In genomic region chr19:38975214-38975860, GRCh38 we compare ENCODE assay signal across 1 cellular context.
TF ChIP-seq lines count a peak whose summit lies in the region.

FBXO17 (minus strand) TSS chr19:38975742; CDS start chr19:38950319, 25,423 bp downstream.

TF ChIP-seq in HepG2, 621 proteins besides CTCF, POLR2A, EP300 and RAD21 (continued from another document and continues in another):
- peak; percentile 12; the same call in 1 of the 2 replicates for TF ChIP-seq ZNF281 (CRISPR knock-in tag; IDR thresholded peaks at IDR 0.05; ENCODE audit: borderline replicate concordance)
- no peak for TF ChIP-seq HDAC6 (IDR thresholded peaks at IDR 0.05; ENCODE audit: low read depth, low read length)
- no peak for TF ChIP-seq IRF2 (CRISPR knock-in tag; IDR thresholded peaks at IDR 0.05)
- no peak for TF ChIP-seq NR1H2 (CRISPR knock-in tag; IDR thresholded peaks at IDR 0.05; ENCODE audit: borderline replicate concordance, low read depth)
- TF ChIP-seq RBFOX2 (IDR thresholded peaks at IDR 0.05; ENCODE audit: low read depth, low read length), result peak; percentile 83
- TF ChIP-seq PRDM4 (CRISPR knock-in tag; IDR thresholded peaks at IDR 0.05; ENCODE audit: borderline replicate concordance), result no peak
- no peak for TF ChIP-seq ZNF317 (CRISPR knock-in tag; IDR thresholded peaks at IDR 0.05)
- no peak for TF ChIP-seq SOX5 (CRISPR knock-in tag; IDR thresholded peaks at IDR 0.05; ENCODE audit: borderline replicate concordance)
- no peak for TF ChIP-seq ELK4 (CRISPR knock-in tag; IDR thresholded peaks at IDR 0.05; ENCODE audit: borderline replicate concordance)
- TF ChIP-seq RORA (CRISPR knock-in tag; IDR thresholded peaks at IDR 0.05), result no peak
- TF ChIP-seq MAF1 (CRISPR knock-in tag; IDR thresholded peaks at IDR 0.05; ENCODE audit: borderline replicate concordance), result no peak
- no peak for TF ChIP-seq SIX4 (CRISPR knock-in tag; IDR thresholded peaks at IDR 0.05)
- no peak for TF ChIP-seq MAFG (CRISPR knock-in tag; IDR thresholded peaks at IDR 0.05)
- TF ChIP-seq ZNF614 (CRISPR knock-in tag; IDR thresholded peaks at IDR 0.05; ENCODE audit: borderline replicate concordance), result no peak
- TF ChIP-seq ZNF562 (CRISPR knock-in tag; IDR thresholded peaks at IDR 0.05; ENCODE audit: borderline replicate concordance), result no peak
- TF ChIP-seq ZNF224 (CRISPR knock-in tag; IDR thresholded peaks at IDR 0.05), result no peak
- TF ChIP-seq ZNF549 (CRISPR knock-in tag; IDR thresholded peaks at IDR 0.05), result no peak
- TF ChIP-seq SUZ12 (IDR thresholded peaks at IDR 0.05; ENCODE audit: low read depth, low read length), result no peak
- TF ChIP-seq ZFP82 (CRISPR knock-in tag; IDR thresholded peaks at IDR 0.05; ENCODE audit: borderline replicate concordance), result no peak
- TF ChIP-seq EZH2 (conservative IDR thresholded peaks at IDR 0.05; ENCODE audit: low read depth, low read length), result no peak
- TF ChIP-seq ATF6 (CRISPR knock-in tag; conservative IDR thresholded peaks at IDR 0.05), result no peak
- peak; percentile 18; the same call in 1 of the 2 replicates for TF ChIP-seq NFKB2 (CRISPR knock-in tag; IDR thresholded peaks at IDR 0.05; ENCODE audit: borderline replicate concordance)
- no peak for TF ChIP-seq ZNF788 (CRISPR knock-in tag; IDR thresholded peaks at IDR 0.05; ENCODE audit: borderline replicate concordance)
- TF ChIP-seq MAFK (conservative IDR thresholded peaks at IDR 0.05 in 1 of 2, IDR thresholded peaks at IDR 0.05 in 1 of 2; ENCODE audit: low read length in 2 of 2), result no peak
- TF ChIP-seq FUBP1 (CRISPR knock-in tag; IDR thresholded peaks at IDR 0.05; ENCODE audit: borderline replicate concordance), result no peak
- no peak; the same call in 1 of the 2 replicates for TF ChIP-seq ZNF839 (CRISPR knock-in tag; IDR thresholded peaks at IDR 0.05; ENCODE audit: borderline replicate concordance)
- TF ChIP-seq GATAD2A (CRISPR knock-in tag; IDR thresholded peaks at IDR 0.05), result no peak
- no peak for TF ChIP-seq ZNF33B (CRISPR knock-in tag; IDR thresholded peaks at IDR 0.05)
- TF ChIP-seq PRDM15 (CRISPR knock-in tag; IDR thresholded peaks at IDR 0.05), result no peak
- 0 out of 2 replicates have a peak, but pooled peaks have one; percentile 52 for TF ChIP-seq SNAI1 (CRISPR knock-in tag; IDR thresholded peaks at IDR 0.05; ENCODE audit: borderline replicate concordance)
- TF ChIP-seq MZF1 (CRISPR knock-in tag; IDR thresholded peaks at IDR 0.05; ENCODE audit: borderline replicate concordance), result no peak
- no peak for TF ChIP-seq SMYD3 (CRISPR knock-in tag; IDR thresholded peaks at IDR 0.05)
- no peak for TF ChIP-seq RAD51 (IDR thresholded peaks at IDR 0.05; ENCODE audit: borderline replicate concordance)
- TF ChIP-seq MAZ (IDR thresholded peaks at IDR 0.05; ENCODE audit: borderline replicate concordance, low read depth, low read length), result peak; percentile 30
- TF ChIP-seq MAZ (CRISPR knock-in tag; IDR thresholded peaks at IDR 0.05; ENCODE audit: low read depth), result no peak
- no peak for TF ChIP-seq ZNF318 (CRISPR knock-in tag; IDR thresholded peaks at IDR 0.05)
- TF ChIP-seq ZNF841 (CRISPR knock-in tag; IDR thresholded peaks at IDR 0.05; ENCODE audit: borderline replicate concordance), result no peak; the same call in 1 of the 2 replicates
- no peak for TF ChIP-seq ATF7 (IDR thresholded peaks at IDR 0.05)
- no peak for TF ChIP-seq ATF7 (CRISPR knock-in tag; IDR thresholded peaks at IDR 0.05)
